ENCODE assay signal across 30 cellular contexts in genomic region chrX:27997641-27998040, GRCh38. TPM values are rescaled to one million over a fixed set of nuclear protein-coding genes. Genes with fewer than 3 reads are reported as not detected.
DNase-seq lines count a peak whose midpoint lies in the region; ATAC-seq and TF ChIP-seq lines count a peak whose summit lies in the region.
"Had no signal": no experiment of that assay in that cellular context is flagged by ENCODE, and none has a peak within 500 bp of the region (broad histone marks: within the 10 kb centered on the region; RNA-seq: fewer than 3 reads in every experiment).

No MANE protein-coding gene starts in this region.

- intact Hi-C loops in left colon (cut with DNase I, micrococcal nuclease): no loop called here
- intact Hi-C loops in mucosa of descending colon (cut with DNase I, micrococcal nuclease): no loop called here

- H3K4me3 ChIP-seq in mucosa of descending colon (no peak overlapping the region), HAP-1 (no peak overlapping the region)
- H3K4me3 ChIP-seq: A549; BLaER1; BLaER1 treated with 17β-estradiol and CSF1 and Interleukin-3, amounts not matched to agents 10 nM and 100 nM had no signal

- H3K4me1 ChIP-seq in mucosa of descending colon (ENCODE audit: low read depth): no peaks in the 10 kb centered on the region
- no peaks in the 10 kb centered on the region for H3K4me1 ChIP-seq in HAP-1
- H3K4me1 ChIP-seq: A549, BLaER1, Caco-2 had no signal

- no peaks in the 10 kb centered on the region for H3K36me3 ChIP-seq in mucosa of descending colon (ENCODE audit: low read depth)
- no peaks in the 10 kb centered on the region for H3K36me3 ChIP-seq in HAP-1 (replicated peaks)
- H3K36me3 ChIP-seq: BE2C; BLaER1; BLaER1 treated with 17β-estradiol and CSF1 and Interleukin-3, amounts not matched to agents 10 nM and 100 nM had no signal

- no peak for TF ChIP-seq CTCF in mucosa of descending colon (IDR thresholded peaks at IDR 0.05)

- ATAC-seq in left colon: peak; percentile 91
- ATAC-seq in mucosa of descending colon: peak; percentile 87
- ATAC-seq: A549; CD8-positive, alpha-beta T cell had no signal

- DNase-seq in left colon (no peak), mucosa of descending colon (no peak), HAP-1 (ENCODE audit: low spot score in 2 of 2) (no peak), D341Med (ENCODE audit: low spot score) (no peak)
- DNase-seq: 8988T; ACHN; AML-193; BE2C; C1 segment of cervical spinal cord; Caco-2; Calu3; CD4-positive, alpha-beta memory T cell; CD4-positive, alpha-beta T cell; CD4-positive, CD25-positive, alpha-beta regulatory T cell; CD8-positive, alpha-beta memory T cell; CD8-positive, alpha-beta T cell; COR-L47; DMS 273 treated with DMSO at 0.1 percent for 48 hours; DMS153; DMS53; DMS79; DMS79 treated with DMSO at 0.1 percent for 48 hours; DND-41; EL had no signal

- in situ Hi-C loops in HAP-1 (cut with MboI; ENCODE audit: low sequenced_read_pairs): no loop called here

- H3K27me3 ChIP-seq in HAP-1 (ENCODE audit: low read depth): no peaks in the 10 kb centered on the region
- H3K27me3 ChIP-seq: BE2C had no signal

- H3K9me3 ChIP-seq in mucosa of descending colon: no peaks in the 10 kb centered on the region
- H3K9me3 ChIP-seq in HAP-1: no peaks in the 10 kb centered on the region
- H3K9me3 ChIP-seq: A549; BE2C; BLaER1; BLaER1 treated with 17β-estradiol and CSF1 and Interleukin-3, amounts not matched to agents 10 nM and 100 nM; Caco-2 had no signal

RNA-seq across cellular contexts. Expression of gene DCAF8L1, which starts 16.4 kb away (rescaled TPM):
- total RNA-seq in left colon (not detected), mucosa of descending colon (not detected)
- total RNA-seq: A172; A673; B cell; Caco-2; Calu3; CD4-positive, alpha-beta memory T cell; CD4-positive, alpha-beta T cell; CD4-positive, CD25-positive, alpha-beta regulatory T cell; CD8-positive, alpha-beta memory T cell; CD8-positive, alpha-beta T cell had no signal
